ENCODE assay signal across 8 cellular contexts in genomic region chr20:53579581-53580375, GRCh38. TPM values are rescaled to one million over a fixed set of nuclear protein-coding genes. Genes with fewer than 3 reads are reported as not detected.
A peak's percentile ranks its signal among the peaks of the same experiment; 100 is the strongest.
DNase-seq lines count a peak whose midpoint lies in the region; ATAC-seq and FAIRE-seq lines count a peak whose summit lies in the region.

No MANE protein-coding gene starts in this region.

- POLR2A ChIA-PET in activated CD8-positive, alpha-beta T cell treated with anti-CD3 and anti-CD28 coated beads, Interleukin-2, amount 10 ng/mL, durations not matched to agents 7 days and 5 days (lab: Charles Lee): interaction anchor here (0.8 to 4.6 kb wide), 11 partner anchors 9 to 337 kb away, joined by 3 to 56 read pairs (median 4); partner anchors contain the start of gene ZNF217

- peak overlapping the region; percentile 80 for H3K4me3 Mint-ChIP-seq in activated CD8-positive, alpha-beta T cell treated with anti-CD3 and anti-CD28 coated beads, Interleukin-2, amount 10 ng/mL, durations not matched to agents 7 days and 5 days

- H3K27me3 Mint-ChIP-seq in activated CD8-positive, alpha-beta T cell treated with anti-CD3 and anti-CD28 coated beads, Interleukin-2, amount 10 ng/mL, durations not matched to agents 7 days and 5 days (ENCODE audit: low read depth): no peaks in the 10 kb centered on the region

- H3K9me3 Mint-ChIP-seq in activated CD8-positive, alpha-beta T cell treated with anti-CD3 and anti-CD28 coated beads, Interleukin-2, amount 10 ng/mL, durations not matched to agents 7 days and 5 days (ENCODE audit: insufficient read depth): no peaks in the 10 kb centered on the region

- H3K36me3 Mint-ChIP-seq in activated CD8-positive, alpha-beta T cell treated with anti-CD3 and anti-CD28 coated beads, Interleukin-2, amount 10 ng/mL, durations not matched to agents 7 days and 5 days (ENCODE audit: low read depth): peaks cover 92% of the 10 kb centered on the region

- no peak for FAIRE-seq in HTR-8/SVneo (lab: Jason Lieb, UNC)

- CTCF ChIA-PET in activated CD8-positive, alpha-beta T cell treated with anti-CD3 and anti-CD28 coated beads, Interleukin-2, amount 10 ng/mL, durations not matched to agents 7 days and 5 days (lab: Charles Lee): interaction anchor here (1.0 to 7.5 kb wide), 25 partner anchors 10 to 371 kb away, joined by 3 to 48 read pairs (median 4); partner anchors contain the start of gene ZNF217

- peak overlapping the region; percentile 81 for H3K27ac Mint-ChIP-seq in activated CD8-positive, alpha-beta T cell treated with anti-CD3 and anti-CD28 coated beads, Interleukin-2, amount 10 ng/mL, durations not matched to agents 7 days and 5 days

- peak; percentile 28 for ATAC-seq in activated CD8-positive, alpha-beta T cell treated with anti-CD3 and anti-CD28 coated beads, Interleukin-2, amount 10 ng/mL, durations not matched to agents 7 days and 5 days
- ATAC-seq in HG03097 (IDR thresholded peaks at IDR 0.05; ENCODE audit: low FRiP score, unreplicated experiment) (no peak), HG02852 (IDR thresholded peaks at IDR 0.05; ENCODE audit: unreplicated experiment) (no peak), GM18502 (IDR thresholded peaks at IDR 0.05; ENCODE audit: poor library complexity, unreplicated experiment) (no peak)

- DNase-seq in AG20443 (ENCODE audit: low spot score) (peak; percentile 40), HTR-8/SVneo (ENCODE audit: insufficient read length, low spot score) (peak; percentile 82), germinal center (ENCODE audit: low spot score) (peak; percentile 15), skeletal muscle cell (ENCODE audit: low read depth) (peak; percentile 25)
- DNase-seq in activated CD8-positive, alpha-beta T cell treated with anti-CD3 and anti-CD28 coated beads, Interleukin-2, amount 10 ng/mL, durations not matched to agents 7 days and 5 days: peak; percentile 50

- no peak overlapping the region for H3K4me3 ChIP-seq in skeletal muscle cell (ENCODE audit: low read depth, low read length)

- peaks cover 88% of the 10 kb centered on the region for H3K4me1 Mint-ChIP-seq in activated CD8-positive, alpha-beta T cell treated with anti-CD3 and anti-CD28 coated beads, Interleukin-2, amount 10 ng/mL, durations not matched to agents 7 days and 5 days (ENCODE audit: low read depth)

RNA-seq across cellular contexts. Expression of gene ZNF217, which starts 13.9 kb away (rescaled TPM):
- total RNA-seq in activated CD8-positive, alpha-beta T cell treated with anti-CD3 and anti-CD28 coated beads, Interleukin-2, amount 10 ng/mL, durations not matched to agents 7 days and 5 days: 100 to 1,000 TPM; 104 to 113 TPM

Comparison
In these comparisons a context has a peak if more than half of its experiments do, and no peak if none do; other contexts are left out.
1. DNase-seq: peak in every context shown above with its lines; median percentile 82 in HTR-8/SVneo; 50 in activated CD8-positive, alpha-beta T cell treated with anti-CD3 and anti-CD28 coated beads, Interleukin-2, amount 10 ng/mL, durations not matched to agents 7 days and 5 days; 40 in AG20443; 25 in skeletal muscle cell; 15 in germinal center.